9 cellular contexts compared by ENCODE assay signal in the genomic region with DNA sequence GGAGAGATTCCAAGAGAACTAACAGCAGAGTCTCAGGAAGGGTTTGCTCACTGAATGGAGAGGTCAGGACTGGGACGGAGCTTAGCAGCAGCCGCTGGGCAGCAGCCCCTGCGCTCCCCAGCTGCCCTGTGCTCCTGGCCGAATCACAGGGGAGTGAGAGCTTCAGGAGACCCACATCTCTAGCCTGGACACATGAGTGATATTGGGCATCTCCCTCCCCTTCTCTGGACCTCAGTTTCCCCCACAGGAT. TPM values are rescaled to one million over a fixed set of nuclear protein-coding genes. Genes with fewer than 3 reads are reported as not detected.
DNase-seq lines count a peak whose midpoint lies in the region; ATAC-seq and TF ChIP-seq lines count a peak whose summit lies in the region.
"Had no signal": no experiment of that assay in that cellular context is flagged by ENCODE, and none has a peak within 500 bp of the region (broad histone marks: within the 10 kb centered on the region; RNA-seq: fewer than 3 reads in every experiment).

No MANE protein-coding gene starts in this region.

- no peaks in the 10 kb centered on the region for H3K36me3 Mint-ChIP-seq in mesothelial cell of epicardium

- peak overlapping the region; percentile 67 for H3K4me3 Mint-ChIP-seq in mesothelial cell of epicardium

- WGBS in heart right ventricle, 2 donors, result 34 to 51% methylated on average over 4 of the region's 4 CpGs

- peaks cover 7% of the 10 kb centered on the region for H3K9me3 Mint-ChIP-seq in mesothelial cell of epicardium

- peak in 2 of 8 donors; percentile 7 to 14 for ATAC-seq in heart right ventricle
- ATAC-seq in Right ventricle myocardium inferior, result no peak
- ATAC-seq in GM21717 (IDR thresholded peaks at IDR 0.05; ENCODE audit: unreplicated experiment), result no peak

- H3K9me3 ChIP-seq in heart right ventricle, result peaks cover 0 to 9% (median 0%) of the 10 kb centered on the region in 11 donors
- no peaks in the 10 kb centered on the region for H3K9me3 ChIP-seq in uterus

- peaks cover 0 to 60% (median 22%) of the 10 kb centered on the region in 7 donors for H3K27me3 ChIP-seq in heart right ventricle
- no peaks in the 10 kb centered on the region for H3K27me3 ChIP-seq in uterus

- no peak for TF ChIP-seq POLR2A in uterus (IDR thresholded peaks at IDR 0.05)

- no peak for TF ChIP-seq CTCF in heart right ventricle (IDR thresholded peaks at IDR 0.05)
- TF ChIP-seq CTCF in choroid plexus epithelial cell (conservative IDR thresholded peaks at IDR 0.05; ENCODE audit: low read depth, low read length), result no peak
- no peak for TF ChIP-seq CTCF in mesothelial cell of epicardium (IDR thresholded peaks at IDR 0.05; ENCODE audit: unreplicated experiment)
- TF ChIP-seq CTCF in uterus (IDR thresholded peaks at IDR 0.05), result no peak

- H3K27ac ChIP-seq in heart right ventricle, result no peak overlapping the region
- peak overlapping the region in 1 of 2 donors; percentile 58 for H3K27ac ChIP-seq in uterus
- H3K27ac ChIP-seq in caudate nucleus (ENCODE audit: low read depth, low read length), result no peak overlapping the region

- H3K4me3 ChIP-seq in heart right ventricle (peak overlapping the region in 9 of 10 donors; percentile 52 to 69 (median 62)), choroid plexus epithelial cell (ENCODE audit: low read depth, low read length) (peak overlapping the region; percentile 63), uterus (peak overlapping the region; percentile 43 to 44)

- intact Hi-C loops in heart right ventricle (cut with DNase I), result loop anchor here in 1 of 10 donors (5.0 kb wide), 1 partner anchor 55 kb away; no protein-coding TSS in a partner anchor
- intact Hi-C loops in Right ventricle myocardium inferior (cut with DNase I), result no loop called here
- intact Hi-C loops in uterus (cut with DNase I; ENCODE audit: low total_unique reads), result loop anchor here (5.0 kb wide), 1 partner anchor 85 kb away; no protein-coding TSS in a partner anchor

- H3K4me1 Mint-ChIP-seq in mesothelial cell of epicardium, result peaks cover 11% of the 10 kb centered on the region

- H3K36me3 ChIP-seq in heart right ventricle (no peaks in the 10 kb centered on the region), uterus (no peaks in the 10 kb centered on the region)

- DNase-seq in heart right ventricle (no peak), Right ventricle myocardium inferior (ENCODE audit: missing footprints) (no peak), choroid plexus epithelial cell (ENCODE audit: low read depth) (no peak), mesothelial cell of epicardium (ENCODE audit: low spot score in 2 of 2, unreplicated experiment in 2 of 2) (no peak), uterus (no peak), caudate nucleus (lab: John Stamatoyannopoulos, UW) (no peak), SW 1271 (lab: John Stamatoyannopoulos, UW) (no peak)
- DNase-seq: DMS153 had no signal

- peaks cover 3 to 16% (median 11%) of the 10 kb centered on the region in 9 donors for H3K4me1 ChIP-seq in heart right ventricle
- H3K4me1 ChIP-seq in uterus, result peaks cover 0 to 7% of the 10 kb centered on the region in 2 donors

- H3K27ac Mint-ChIP-seq in mesothelial cell of epicardium, result no peak overlapping the region

- H3K27me3 Mint-ChIP-seq in mesothelial cell of epicardium (ENCODE audit: low read depth), result peaks cover 36% of the 10 kb centered on the region

RNA-seq across cellular contexts. Expression of gene MATN3, which starts 0.5 kb away (rescaled TPM):
- total RNA-seq in heart right ventricle (under 1 TPM in 5 of 10 donors, not detected in 5; 0.09 to 0.36 (median 0.20) TPM), Right ventricle myocardium inferior (0.19 TPM), mesothelial cell of epicardium (1.6 to 2.7 TPM (median 2.1 TPM) in 3 replicates), uterus (1 to 10 TPM; 1.2 to 2.1 (median 1.3) TPM)
- polyA plus RNA-seq in heart right ventricle, result under 1 TPM; 0.35 to 0.37 TPM

RNA-seq across cellular contexts. Expression of gene WDR35, which starts 22.1 kb away (rescaled TPM):
- total RNA-seq in heart right ventricle, result 1 to 10 TPM; 4.5 to 8.3 (median 6.0) TPM
- 1 to 10 TPM; 2.3 to 2.5 TPM for polyA plus RNA-seq in heart right ventricle
- 4.1 TPM for total RNA-seq in Right ventricle myocardium inferior
- total RNA-seq in mesothelial cell of epicardium, result 12.7 to 13.5 TPM (median 13.2 TPM) in 3 replicates
- 10 to 100 TPM in 3 of 4 donors, 1 to 10 TPM in 1; 7.1 to 45.0 (median 20.7) TPM for total RNA-seq in uterus

RNA-seq across cellular contexts. Expression of gene LAPTM4A, which starts 39.5 kb away (rescaled TPM):
- total RNA-seq in heart right ventricle, result 100 to 1,000 TPM; 138 to 325 (median 183) TPM
- polyA plus RNA-seq in heart right ventricle, result 100 to 1,000 TPM in 1 of 2 donors, 10 to 100 TPM in 1; 83.3 to 208 TPM
- 242 TPM for total RNA-seq in Right ventricle myocardium inferior
- total RNA-seq in mesothelial cell of epicardium, result 211 to 217 TPM (median 216 TPM) in 3 replicates
- 100 to 1,000 TPM; 255 to 386 (median 292) TPM for total RNA-seq in uterus
